In the genomic region with DNA sequence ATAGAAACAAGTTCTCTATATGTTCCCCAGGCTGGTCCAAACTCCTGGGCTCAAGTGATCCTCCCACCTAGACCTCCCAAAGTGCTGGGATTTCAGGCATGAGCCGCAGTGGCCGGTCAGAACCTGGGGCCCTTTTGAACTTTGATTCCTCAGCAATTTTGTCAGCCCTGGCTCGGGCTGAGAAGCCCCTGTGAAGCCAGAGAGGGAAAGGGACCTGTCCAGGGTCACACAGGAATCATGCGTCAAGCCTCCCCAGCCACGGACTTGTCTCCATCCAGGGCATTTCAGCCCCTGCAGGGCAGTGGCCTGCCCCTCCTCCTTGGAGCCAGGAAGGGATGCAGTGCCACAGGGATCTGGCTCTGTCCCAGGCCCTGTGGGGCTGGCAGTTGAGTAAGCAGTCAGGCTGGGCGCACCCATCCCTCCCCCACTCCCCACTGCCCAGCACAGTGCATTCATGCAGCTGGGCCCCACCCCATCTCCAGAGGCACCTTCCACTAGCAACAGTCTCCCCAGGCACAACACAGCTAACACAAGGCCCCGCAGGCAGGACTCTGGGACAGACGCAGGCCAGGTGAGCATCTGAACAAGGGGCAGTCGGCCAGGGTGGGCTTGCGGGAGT, we compare ENCODE assay signal across 9 cellular contexts. TPM values are rescaled to one million over a fixed set of nuclear protein-coding genes. Genes with fewer than 3 reads are reported as not detected.
A peak's percentile ranks its signal among the peaks of the same experiment; 100 is the strongest.
DNase-seq lines count a peak whose midpoint lies in the region; ATAC-seq, FAIRE-seq and TF ChIP-seq lines count a peak whose summit lies in the region.
"Had no signal": no experiment of that assay in that cellular context is flagged by ENCODE, and none has a peak within 500 bp of the region (broad histone marks: within the 10 kb centered on the region; RNA-seq: fewer than 3 reads in every experiment).

TSS of gene CAPS (plus strand) at position 516 of the 619 bp plus-strand sequence. CDS start 153 bp downstream, outside the sequence.

- no peaks in the 10 kb centered on the region for H3K4me1 Mint-ChIP-seq in activated CD4-positive, alpha-beta T cell treated with anti-CD3 and anti-CD28 coated beads, Interleukin-2, amount 10 ng/mL, durations not matched to agents 7 days and 5 days

- peaks cover 13% of the 10 kb centered on the region for H3K36me3 Mint-ChIP-seq in activated CD4-positive, alpha-beta T cell treated with anti-CD3 and anti-CD28 coated beads, Interleukin-2, amount 10 ng/mL, durations not matched to agents 7 days and 5 days (ENCODE audit: low read depth)

- TF ChIP-seq CTCF in cardiac fibroblast (IDR thresholded peaks at IDR 0.05; ENCODE audit: low read depth, low read length) (no peak), transverse colon (IDR thresholded peaks at IDR 0.05) (no peak), D721Med (IDR thresholded peaks at IDR 0.05; ENCODE audit: insufficient read depth, missing control alignments) (no peak)

- H3K4me3 Mint-ChIP-seq in activated CD4-positive, alpha-beta T cell treated with anti-CD3 and anti-CD28 coated beads, Interleukin-2, amount 10 ng/mL, durations not matched to agents 7 days and 5 days = no peak within 1 kb of the TSS

- CTCF ChIA-PET in activated CD4-positive, alpha-beta T cell treated with anti-CD3 and anti-CD28 coated beads, Interleukin-2, amount 10 ng/mL, durations not matched to agents 7 days and 5 days (lab: Charles Lee) = interaction anchor here (0.7 kb wide), 1 partner anchor 23 kb away, joined by 3 read pairs; no protein-coding TSS in a partner anchor

- peaks cover 0 to 25% (median 10%) of the 10 kb centered on the region in 4 donors for H3K36me3 ChIP-seq in transverse colon

- no peaks in the 10 kb centered on the region for H3K9me3 ChIP-seq in transverse colon
- H3K9me3 ChIP-seq: BLaER1 had no signal

- no peaks in the 10 kb centered on the region for H3K9me3 Mint-ChIP-seq in activated CD4-positive, alpha-beta T cell treated with anti-CD3 and anti-CD28 coated beads, Interleukin-2, amount 10 ng/mL, durations not matched to agents 7 days and 5 days

- no peak for DNase-seq in activated CD4-positive, alpha-beta T cell treated with anti-CD3 and anti-CD28 coated beads, Interleukin-2, amount 10 ng/mL, durations not matched to agents 7 days and 5 days
- DNase-seq in activated CD4-positive, alpha-beta T cell treated with anti-CD3 and anti-CD28 coated beads, Interleukin-2, amount 50 U/mL, for 48 hours = no peak
- DNase-seq in cardiac fibroblast (ENCODE audit: low read depth in 2 of 2) (peak; percentile 36 to 82), left lobe of liver (ENCODE audit: low spot score) (no peak), transverse colon (peak; percentile 78), NCI-H1105 (lab: John Stamatoyannopoulos, UW) (no peak), D721Med (ENCODE audit: insufficient read length, low spot score) (no peak)

- 58% methylated on average over 6 of the region's 10 CpGs; no CpG with 5 or more reads in 1 of the 2 donors for WGBS in transverse colon (ENCODE audit: low coverage in 1 of 2), 2 donors

- no peak for TF ChIP-seq EP300 in transverse colon (IDR thresholded peaks at IDR 0.05; ENCODE audit: low read depth)

- H3K27ac ChIP-seq in transverse colon = peak within 1 kb of the TSS; percentile 20 to 73 (median 54)
- H3K27ac ChIP-seq: BLaER1 had no signal

- no peak within 1 kb of the TSS for H3K4me3 ChIP-seq in cardiac fibroblast (replicated peaks in 1 of 2; ENCODE audit: low read depth in 2 of 2, low read length in 2 of 2)
- no peak within 1 kb of the TSS for H3K4me3 ChIP-seq in transverse colon
- H3K4me3 ChIP-seq: BLaER1 had no signal

- FAIRE-seq in D721Med (lab: Jason Lieb, UNC) = no peak

- no peaks in the 10 kb centered on the region for H3K27me3 ChIP-seq in transverse colon
- H3K27me3 ChIP-seq: BLaER1 had no signal

- H3K27me3 Mint-ChIP-seq in activated CD4-positive, alpha-beta T cell treated with anti-CD3 and anti-CD28 coated beads, Interleukin-2, amount 10 ng/mL, durations not matched to agents 7 days and 5 days = no peaks in the 10 kb centered on the region

- in situ Hi-C loops in transverse colon (cut with MboI; ENCODE audit: low pct_ligation_motif_present in 1 of 4, low pct_unique_long_range_greater_than_20kb in 1 of 4, low sequenced_read_pairs in 3 of 4) = no loop called here

- TF ChIP-seq POLR2A in transverse colon (IDR thresholded peaks at IDR 0.05) = peak; percentile 46

- peaks cover 5 to 28% (median 27%) of the 10 kb centered on the region in 4 donors for H3K4me1 ChIP-seq in transverse colon

- intact Hi-C loops in transverse colon (cut with DNase I; ENCODE audit: low total_unique reads) = no loop called here

- no peak within 1 kb of the TSS for H3K27ac Mint-ChIP-seq in activated CD4-positive, alpha-beta T cell treated with anti-CD3 and anti-CD28 coated beads, Interleukin-2, amount 10 ng/mL, durations not matched to agents 7 days and 5 days

- ATAC-seq in left lobe of liver = peak; percentile 68
- no peak for ATAC-seq in GM19324 (IDR thresholded peaks at IDR 0.05; ENCODE audit: low FRiP score, unreplicated experiment)

- POLR2A ChIA-PET in activated CD4-positive, alpha-beta T cell treated with anti-CD3 and anti-CD28 coated beads, Interleukin-2, amount 10 ng/mL, durations not matched to agents 7 days and 5 days (lab: Charles Lee) = no interaction called here

RNA-seq across cellular contexts. Expression of gene CAPS, which starts in this region (rescaled TPM):
- total RNA-seq in activated CD4-positive, alpha-beta T cell treated with anti-CD3 and anti-CD28 coated beads, Interleukin-2, amount 10 ng/mL, durations not matched to agents 7 days and 5 days = 10 to 100 TPM; 17.2 to 21.0 TPM
- total RNA-seq in left lobe of liver (11.5 TPM), transverse colon (10 to 100 TPM; 24.6 to 57.3 (median 38.0) TPM)

Comparison
In these comparisons a context has a peak if more than half of its experiments do, and no peak if none do; other contexts are left out.
1. DNase-seq: peak in cardiac fibroblast (2 of 2) and transverse colon (single experiment); none in activated CD4-positive, alpha-beta T cell treated with anti-CD3 and anti-CD28 coated beads, Interleukin-2, amount 10 ng/mL, durations not matched to agents 7 days and 5 days (single experiment), activated CD4-positive, alpha-beta T cell treated with anti-CD3 and anti-CD28 coated beads, Interleukin-2, amount 50 U/mL, for 48 hours (0 of 2), left lobe of liver (single experiment), NCI-H1105 (single experiment) and D721Med (single experiment).